ENCODE assay signal across 8 cellular contexts in the genomic region with DNA sequence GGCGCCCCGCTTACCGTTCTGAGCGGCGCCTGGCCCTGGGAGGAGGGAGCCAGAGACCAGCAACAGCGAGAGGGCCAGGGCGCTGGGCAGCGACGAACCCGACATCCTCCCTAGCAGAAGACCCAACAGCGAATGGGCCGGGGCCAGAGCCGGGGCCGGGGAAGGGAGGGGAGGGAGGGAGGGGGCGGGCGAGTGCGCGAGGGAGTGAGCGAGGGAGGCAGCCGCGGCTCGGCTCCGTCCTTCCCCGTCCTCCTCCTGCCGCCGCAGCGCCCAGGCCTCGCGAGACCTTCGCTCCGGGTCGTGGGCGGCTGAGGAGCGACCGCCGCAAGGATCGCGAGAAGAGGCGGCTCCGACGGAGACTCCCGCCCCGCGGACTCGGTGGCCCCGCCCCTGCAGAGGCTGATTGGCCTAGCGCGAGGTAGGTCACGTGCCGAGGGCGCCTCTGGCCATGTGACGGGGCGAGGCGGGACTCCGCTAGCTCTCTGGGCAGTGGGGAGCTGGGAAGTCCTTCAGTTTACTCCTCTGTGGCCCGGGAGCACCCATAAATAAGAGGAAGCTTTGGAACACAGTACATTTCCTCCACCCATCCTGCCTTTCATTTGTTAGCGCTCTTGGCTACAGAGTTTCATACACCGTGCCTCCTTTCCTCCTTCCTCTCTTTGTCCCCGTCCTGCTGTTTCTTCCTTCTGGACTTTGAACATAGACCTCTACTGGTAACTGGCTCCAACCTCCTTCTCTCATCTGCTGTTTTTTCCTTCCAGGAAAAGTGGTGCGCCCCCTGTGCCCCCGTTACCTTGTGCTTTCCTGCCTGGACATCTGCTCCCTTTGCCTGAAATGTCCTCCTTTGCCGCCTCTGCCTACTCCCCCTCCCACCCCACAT. TPM values are rescaled to one million over a fixed set of nuclear protein-coding genes. Genes with fewer than 3 reads are reported as not detected.
A peak's percentile ranks its signal among the peaks of the same experiment; 100 is the strongest.
DNase-seq lines count a peak whose midpoint lies in the region; TF ChIP-seq lines count a peak whose summit lies in the region.

A gene (minus strand): TSS at position 279 of the 880 bp plus-strand sequence. CDS start 174 bp downstream, at position 105.

- TF ChIP-seq POLR2A in NB4 (IDR thresholded peaks at IDR 0.05; ENCODE audit: extremely low read depth, insufficient read length) = peak; percentile 90

- no peaks in the 10 kb centered on the region for H3K9me3 Mint-ChIP-seq in HFFc6

- H3K4me3 Mint-ChIP-seq in HFFc6 = peak within 1 kb of the TSS; percentile 94

- peaks cover 85% of the 10 kb centered on the region for H3K4me1 Mint-ChIP-seq in HFFc6 (ENCODE audit: low read depth)

- no peaks in the 10 kb centered on the region for H3K36me3 Mint-ChIP-seq in HFFc6 (ENCODE audit: low read depth)

- no peaks in the 10 kb centered on the region for H3K9me3 ChIP-seq in SK-N-MC (ENCODE audit: low read depth, low read length)

- peak within 1 kb of the TSS; percentile 99 for H3K27ac Mint-ChIP-seq in HFFc6

- H3K36me3 ChIP-seq in SK-N-MC (ENCODE audit: insufficient read depth, low read length) = no peaks in the 10 kb centered on the region

- H3K9ac ChIP-seq in SK-N-MC (ENCODE audit: insufficient read length) = peak within 1 kb of the TSS; percentile 88

- H3K27me3 Mint-ChIP-seq in HFFc6 (ENCODE audit: insufficient read depth) = peaks cover 2% of the 10 kb centered on the region; the same call in 1 of the 2 replicates

- H3K27ac ChIP-seq in SK-N-MC (peak within 1 kb of the TSS; percentile 89), temporal lobe (ENCODE audit: low read depth, low read length) (peak within 1 kb of the TSS; percentile 86)

- DNase-seq in GM04503 (ENCODE audit: low read depth) (peak; percentile 84), HFFc6 (peak; percentile 97), NB4 (ENCODE audit: low read depth) (peak; percentile 98), SK-N-MC (ENCODE audit: low read depth, low spot score) (no peak), globus pallidus (ENCODE audit: low spot score) (peak; percentile 97), occipital lobe (lab: John Stamatoyannopoulos, UW) (peak; percentile 98)
- peak; percentile 99 for DNase-seq in activated naive CD4-positive, alpha-beta T cell treated with anti-CD3 and anti-CD28 coated beads, Interleukin-2, amount 50 U/mL, for 16 hours

- peak within 1 kb of the TSS; percentile 79 for H3K4me3 ChIP-seq in NB4 (ENCODE audit: low read depth, low read length)
- peak within 1 kb of the TSS; percentile 89 for H3K4me3 ChIP-seq in SK-N-MC

- peak; percentile 57 for TF ChIP-seq CTCF in HFFc6 (IDR thresholded peaks at IDR 0.05)
- TF ChIP-seq CTCF in NB4 (IDR thresholded peaks at IDR 0.05; ENCODE audit: low read depth, low read length) = no peak

RNA-seq across cellular contexts. Expression of the gene that starts here (rescaled TPM):
- 100 to 1,000 TPM; 183 to 215 (median 204) TPM for total RNA-seq in HFFc6 (2021; fragmentation: NEBNext Ultra II Directional; extraction: Animal tissue kit (Norgen Biotek cat#: 25700))
- total RNA-seq in occipital lobe (86.1 TPM), temporal lobe (80.2 TPM)
